In genomic region chr9:109793196-109793595, GRCh38 we compare ENCODE assay signal across 11 cellular contexts. TPM values are rescaled to one million over a fixed set of nuclear protein-coding genes. Genes with fewer than 3 reads are reported as not detected.
DNase-seq lines count a peak whose midpoint lies in the region; ATAC-seq and TF ChIP-seq lines count a peak whose summit lies in the region.
"Had no signal": no experiment of that assay in that cellular context is flagged by ENCODE, and none has a peak within 500 bp of the region (broad histone marks: within the 10 kb centered on the region; RNA-seq: fewer than 3 reads in every experiment).

No MANE protein-coding gene starts in this region.

- H3K36me3 Mint-ChIP-seq in stimulated activated memory B cell treated with anti-CD40 and anti-IgM and Interleukin-4, amounts not matched to agents 10 μg/mL and 1 μg/mL and 100 μg/mL, for 72 hours = no peaks in the 10 kb centered on the region

- peak in 2 of 4 donors; percentile 27 to 67 for TF ChIP-seq EP300 in sigmoid colon (IDR thresholded peaks at IDR 0.05)

- no peak for ATAC-seq in stimulated activated memory B cell treated with anti-CD40 and anti-IgM and Interleukin-4, amounts not matched to agents 10 μg/mL and 1 μg/mL and 100 μg/mL, for 72 hours
- no peak for ATAC-seq in GM21825 (IDR thresholded peaks at IDR 0.05; ENCODE audit: unreplicated experiment)
- ATAC-seq: activated CD4-positive, alpha-beta T cell treated with anti-CD3 and anti-CD28 coated beads for 36 hours; stimulated activated naive CD8-positive, alpha-beta T cell treated with anti-CD3 and anti-CD28 coated beads, Interleukin-15, Interleukin-2, amounts not matched to agents 100 U/mL and 50 U/mL, for 24 hours had no signal

- no peaks in the 10 kb centered on the region for H3K27me3 Mint-ChIP-seq in stimulated activated memory B cell treated with anti-CD40 and anti-IgM and Interleukin-4, amounts not matched to agents 10 μg/mL and 1 μg/mL and 100 μg/mL, for 72 hours

- no peak overlapping the region for H3K4me3 ChIP-seq in foreskin fibroblast (ENCODE audit: low read depth in 1 of 2, low read length in 2 of 2)
- no peak overlapping the region for H3K4me3 ChIP-seq in sigmoid colon

- H3K9me3 Mint-ChIP-seq in stimulated activated memory B cell treated with anti-CD40 and anti-IgM and Interleukin-4, amounts not matched to agents 10 μg/mL and 1 μg/mL and 100 μg/mL, for 72 hours = no peaks in the 10 kb centered on the region

- H3K4me1 ChIP-seq in sigmoid colon = peaks cover 0 to 32% (median 18%) of the 10 kb centered on the region in 4 donors

- intact Hi-C loops in sigmoid colon (cut with DNase I) = no loop called here

- no peaks in the 10 kb centered on the region for H3K9me3 ChIP-seq in sigmoid colon

- no peak overlapping the region for H3K27ac Mint-ChIP-seq in stimulated activated memory B cell treated with anti-CD40 and anti-IgM and Interleukin-4, amounts not matched to agents 10 μg/mL and 1 μg/mL and 100 μg/mL, for 72 hours
- H3K27ac Mint-ChIP-seq: activated CD4-positive, alpha-beta T cell treated with anti-CD3 and anti-CD28 coated beads for 36 hours had no signal

- DNase-seq in Daoy (ENCODE audit: low read depth) (peak; percentile 89), SK-MEL-5 (ENCODE audit: low read depth, low spot score) (peak; percentile 74), foreskin fibroblast (peak; percentile 92 to 94), sigmoid colon (no peak), ecto neural progenitor cell (ENCODE audit: low spot score) (no peak), HUDEP-2 (lab: John Stamatoyannopoulos, UW; ENCODE audit: unreplicated experiment in 76 of 76) (no peak)
- DNase-seq: activated CD4-positive, alpha-beta T cell treated with anti-CD3 and anti-CD28 coated beads for 36 hours; right cardiac atrium; stimulated activated naive CD8-positive, alpha-beta T cell treated with anti-CD3 and anti-CD28 coated beads, Interleukin-15, Interleukin-2, amounts not matched to agents 100 U/mL and 50 U/mL, for 24 hours had no signal

- H3K27me3 ChIP-seq in sigmoid colon = no peaks in the 10 kb centered on the region

- no peak overlapping the region for H3K4me3 Mint-ChIP-seq in stimulated activated memory B cell treated with anti-CD40 and anti-IgM and Interleukin-4, amounts not matched to agents 10 μg/mL and 1 μg/mL and 100 μg/mL, for 72 hours
- H3K4me3 Mint-ChIP-seq: activated CD4-positive, alpha-beta T cell treated with anti-CD3 and anti-CD28 coated beads for 36 hours had no signal

- in situ Hi-C loops in SK-MEL-5 (cut with HindIII; ENCODE audit: low pct_unique_long_range_greater_than_20kb, low sequenced_read_pairs) = loop anchor here (25.0 kb wide), 1 partner anchor 131 kb away; no protein-coding TSS in a partner anchor

- no peak for TF ChIP-seq CTCF in foreskin fibroblast (IDR thresholded peaks at IDR 0.05; ENCODE audit: low read depth, low read length)
- no peak for TF ChIP-seq CTCF in sigmoid colon (IDR thresholded peaks at IDR 0.05)

- no peaks in the 10 kb centered on the region for H3K36me3 ChIP-seq in sigmoid colon

- no peak for TF ChIP-seq POLR2A in sigmoid colon (IDR thresholded peaks at IDR 0.05)

- peak overlapping the region in 3 of 4 donors; percentile 57 to 81 (median 59) for H3K27ac ChIP-seq in sigmoid colon

- no peaks in the 10 kb centered on the region for H3K4me1 Mint-ChIP-seq in stimulated activated memory B cell treated with anti-CD40 and anti-IgM and Interleukin-4, amounts not matched to agents 10 μg/mL and 1 μg/mL and 100 μg/mL, for 72 hours
- H3K4me1 Mint-ChIP-seq: activated CD4-positive, alpha-beta T cell treated with anti-CD3 and anti-CD28 coated beads for 36 hours had no signal

RNA-seq across cellular contexts. Expression of gene PALM2AKAP2, which starts 13.2 kb away (rescaled TPM):
- total RNA-seq in Daoy (2014; rRNA removed; shearing (Covaris generic)) = 26.9 and 27.4 TPM in 2 replicates
- total RNA-seq in SK-MEL-5 (2014; rRNA removed; shearing (Covaris generic)) = 0.58 and 0.75 TPM in 2 replicates
- polyA plus RNA-seq in SK-MEL-5 (2015; cell fraction: cytosol; rRNA removed) = 1.2 and 1.4 TPM in 2 replicates
- polyA plus RNA-seq in SK-MEL-5 (2015; cell fraction: nucleus; rRNA removed) = not detected in 2 replicates
- total RNA-seq in sigmoid colon = 1 to 10 TPM in 3 of 4 donors, under 1 TPM in 1; 0.66 to 4.5 (median 2.3) TPM
- polyA plus RNA-seq in sigmoid colon = under 1 TPM in 2 of 3 donors, not detected in 1; 0.60 to 0.77 TPM

Comparison
In these comparisons a context has a peak if more than half of its experiments do, and no peak if none do; other contexts are left out.
1. DNase-seq: peak in Daoy (single experiment), SK-MEL-5 (single experiment) and foreskin fibroblast (2 of 2); none in sigmoid colon (single experiment), ecto neural progenitor cell (single experiment) and HUDEP-2 (0 of 76).